Comparison of ENCODE assay signal across 10 cellular contexts in the genomic region with DNA sequence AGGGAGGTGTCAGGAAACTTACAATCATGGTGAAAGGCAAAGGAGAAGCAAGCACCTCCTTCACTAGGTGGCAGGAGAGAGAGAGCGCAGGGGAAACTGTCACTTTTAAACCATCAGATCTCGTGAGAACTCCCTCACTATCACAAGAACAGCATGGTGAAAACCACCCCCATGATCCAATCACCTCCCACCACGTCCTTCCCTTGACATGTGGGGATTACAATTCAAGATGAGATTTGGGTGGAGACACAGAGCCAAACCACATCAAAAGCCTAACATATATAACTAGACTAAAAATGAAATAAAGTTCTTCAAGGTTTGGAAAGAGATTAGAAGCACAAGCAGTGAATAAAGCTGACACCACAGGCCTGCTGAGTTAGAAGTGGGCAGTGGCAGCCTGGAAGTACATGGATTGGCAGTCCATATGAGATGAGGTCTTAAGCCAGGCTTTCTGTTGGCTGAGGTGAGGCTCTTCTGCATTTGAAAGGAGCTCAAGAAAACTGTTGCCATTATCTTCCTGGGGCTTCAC.
DNase-seq lines count a peak whose midpoint lies in the region; ATAC-seq, FAIRE-seq and TF ChIP-seq lines count a peak whose summit lies in the region.
"Had no signal": no experiment of that assay in that cellular context is flagged by ENCODE, and none has a peak within 500 bp of the region (broad histone marks: within the 10 kb centered on the region; RNA-seq: fewer than 3 reads in every experiment).

No MANE protein-coding gene starts in this region.

- no peak for ATAC-seq in GM18868 (IDR thresholded peaks at IDR 0.05; ENCODE audit: unreplicated experiment)
- no peak for ATAC-seq in HG03439 (IDR thresholded peaks at IDR 0.05; ENCODE audit: unreplicated experiment)

- no peak for TF ChIP-seq POLR2A in GM12892 (IDR thresholded peaks at IDR 0.05; ENCODE audit: low read depth, low read length)

- FAIRE-seq in GM12892 (lab: Jason Lieb, UNC): no peak

- peak; percentile 73 for DNase-seq in activated naive CD4-positive, alpha-beta T cell treated with Interleukin-2 at 50 U/mL for 16 hours
- no peak for DNase-seq in activated naive CD4-positive, alpha-beta T cell (lab: John Stamatoyannopoulos, UW)
- DNase-seq in activated CD4-positive, alpha-beta T cell treated with anti-CD3 and anti-CD28 coated beads, Interleukin-2, amount 50 U/mL, for 48 hours: peak; percentile 55 to 72
- DNase-seq in iPS-NIHi7 (ENCODE audit: extremely low spot score) (peak; percentile 65), NCI-H1930 (lab: John Stamatoyannopoulos, UW) (no peak), GM12892 (ENCODE audit: insufficient read length) (no peak)
- DNase-seq: naive B cell, tibial artery had no signal

Comparison
In these comparisons a context has a peak if more than half of its experiments do, and no peak if none do; other contexts are left out.
1. DNase-seq: peak in activated naive CD4-positive, alpha-beta T cell treated with Interleukin-2 at 50 U/mL for 16 hours (single experiment), activated CD4-positive, alpha-beta T cell treated with anti-CD3 and anti-CD28 coated beads, Interleukin-2, amount 50 U/mL, for 48 hours (2 of 2) and iPS-NIHi7 (single experiment); none in activated naive CD4-positive, alpha-beta T cell (0 of 4), NCI-H1930 (0 of 2) and GM12892 (single experiment).